ENCODE assay signal across 8 cellular contexts in genomic region chr7:119270045-119270464, GRCh38.
DNase-seq lines count a peak whose midpoint lies in the region; ATAC-seq and TF ChIP-seq lines count a peak whose summit lies in the region.

No MANE protein-coding gene starts in this region.

- no peak overlapping the region for H3K18ac ChIP-seq in mesenchymal stem cell (ENCODE audit: low read depth in 1 of 2, low read length in 2 of 2)

- H4K8ac ChIP-seq in mesenchymal stem cell (ENCODE audit: low read length) = no peak overlapping the region

- H3K9me2 ChIP-seq in Loucy (replicated peaks; ENCODE audit: low read depth, low read length) = no peaks in the 10 kb centered on the region

- peak; percentile 96 for ATAC-seq in HG02588 (IDR thresholded peaks at IDR 0.05; ENCODE audit: unreplicated experiment)

- no peaks in the 10 kb centered on the region for H3F3A ChIP-seq in Loucy (ENCODE audit: low read depth)

- no peaks in the 10 kb centered on the region for H3K79me2 ChIP-seq in Loucy (ENCODE audit: insufficient read depth, low read length)

- H3K14ac ChIP-seq in mesenchymal stem cell (ENCODE audit: low read length in 2 of 2) = no peak overlapping the region

- no peak overlapping the region for H2BK15ac ChIP-seq in mesenchymal stem cell (ENCODE audit: low read depth, poor library complexity, severe bottlenecking)

- H3K9me3 ChIP-seq in BE2C (no peaks in the 10 kb centered on the region), Loucy (ENCODE audit: insufficient read depth, low read depth, low read length) (no peaks in the 10 kb centered on the region), Peyer's patch (no peaks in the 10 kb centered on the region), mesenchymal stem cell (ENCODE audit: control insufficient read depth, low read length) (no peaks in the 10 kb centered on the region)

- no peak overlapping the region for H3K4me3 ChIP-seq in BE2C (ENCODE audit: low read depth, low read length)
- H3K4me3 ChIP-seq in Loucy (ENCODE audit: low read length, poor library complexity, severe bottlenecking) = no peak overlapping the region
- H3K4me3 ChIP-seq in Peyer's patch = no peak overlapping the region
- no peak overlapping the region for H3K4me3 ChIP-seq in coronary artery
- H3K4me3 ChIP-seq in mesenchymal stem cell (ENCODE audit: insufficient read depth in 1 of 2, low read depth in 1 of 2, low read length in 2 of 2) = no peak overlapping the region

- in situ Hi-C loops in GM13977 (cut with MboI; ENCODE audit: low pct_unique_long_range_greater_than_20kb, low sequenced_read_pairs, unreplicated experiment) = loop anchor here (25.0 kb wide), 1 partner anchor 1292 kb away; no protein-coding TSS in a partner anchor

- H2BK120ac ChIP-seq in mesenchymal stem cell (ENCODE audit: low read depth, low read length) = no peak overlapping the region

- H4K91ac ChIP-seq in mesenchymal stem cell (ENCODE audit: low read length) = no peak overlapping the region

- H3K4ac ChIP-seq in mesenchymal stem cell (ENCODE audit: low read depth in 1 of 2, low read length in 2 of 2) = no peak overlapping the region

- no peak overlapping the region for H3K4me2 ChIP-seq in Loucy (ENCODE audit: low read depth, low read length, poor library complexity, severe bottlenecking)
- no peak overlapping the region for H3K4me2 ChIP-seq in mesenchymal stem cell (ENCODE audit: low read length, poor library complexity, severe bottlenecking)

- 18% methylated on average over 7 of the region's 7 CpGs for WGBS in mesenchymal stem cell

- no peaks in the 10 kb centered on the region for H3K79me1 ChIP-seq in mesenchymal stem cell (replicated peaks; ENCODE audit: low read length, poor library complexity, severe bottlenecking)

- H2AK5ac ChIP-seq in mesenchymal stem cell (ENCODE audit: low read length, severe bottlenecking) = no peak overlapping the region

- H3K4me1 ChIP-seq in BE2C = no peaks in the 10 kb centered on the region
- H3K4me1 ChIP-seq in Loucy (ENCODE audit: insufficient read depth, low read length, poor library complexity, severe bottlenecking) = no peaks in the 10 kb centered on the region
- no peaks in the 10 kb centered on the region for H3K4me1 ChIP-seq in Peyer's patch
- H3K4me1 ChIP-seq in mesenchymal stem cell (ENCODE audit: control insufficient read depth, insufficient read depth, low read depth, low read length) = no peaks in the 10 kb centered on the region

- H3K27me3 ChIP-seq in BE2C = no peaks in the 10 kb centered on the region
- H3K27me3 ChIP-seq in Loucy (ENCODE audit: insufficient read depth, low read length, poor library complexity, severe bottlenecking) = no peaks in the 10 kb centered on the region
- no peaks in the 10 kb centered on the region for H3K27me3 ChIP-seq in Peyer's patch
- H3K27me3 ChIP-seq in mesenchymal stem cell (ENCODE audit: control insufficient read depth in 1 of 2, insufficient read depth in 1 of 2, low read length in 2 of 2) = no peaks in the 10 kb centered on the region

- no peak for TF ChIP-seq POLR2A in Peyer's patch (IDR thresholded peaks at IDR 0.05)

- H2BK12ac ChIP-seq in mesenchymal stem cell (ENCODE audit: low read length in 2 of 2) = no peak overlapping the region

- H3K9ac ChIP-seq in Loucy (ENCODE audit: low read depth, low read length, poor library complexity, severe bottlenecking) = no peak overlapping the region
- no peak overlapping the region for H3K9ac ChIP-seq in mesenchymal stem cell (ENCODE audit: low read length)

- no peak overlapping the region for H2BK5ac ChIP-seq in mesenchymal stem cell (ENCODE audit: low read depth, low read length, poor library complexity, severe bottlenecking)

- no peak overlapping the region for H3K23ac ChIP-seq in mesenchymal stem cell (ENCODE audit: low read length in 2 of 2)

- DNase-seq in BE2C (peak; percentile 47), GM13977 (ENCODE audit: low spot score) (peak; percentile 6), Peyer's patch (peak in 2 of 3 donors; percentile 23 to 53), coronary artery (ENCODE audit: low spot score) (no peak), mesenchymal stem cell (peak; percentile 73)
- no peak for DNase-seq in activated T-cell treated with anti-CD3 and anti-CD28 coated beads, Interleukin-2, amount 50 U/mL, for 1 hour

- no peak overlapping the region for H3K27ac ChIP-seq in Peyer's patch
- H3K27ac ChIP-seq in coronary artery = no peak overlapping the region
- no peak overlapping the region for H3K27ac ChIP-seq in mesenchymal stem cell (ENCODE audit: low read length, poor library complexity, severe bottlenecking)

- TF ChIP-seq CTCF in BE2C (IDR thresholded peaks at IDR 0.05; ENCODE audit: low read depth, low read length) (peak; percentile 90), GM13977 (IDR thresholded peaks at IDR 0.05; ENCODE audit: extremely low read depth, insufficient read depth, missing control alignments) (peak; percentile 91), Loucy (conservative IDR thresholded peaks at IDR 0.05; ENCODE audit: low read length) (peak; percentile 94), Peyer's patch (IDR thresholded peaks at IDR 0.05) (peak in 4 of 6 experiments; percentile 36 to 51 (median 46)), coronary artery (IDR thresholded peaks at IDR 0.05) (peak; percentile 64)

- H2AFZ ChIP-seq in Loucy (ENCODE audit: low read length) = peak overlapping the region; percentile 79
- no peak overlapping the region for H2AFZ ChIP-seq in mesenchymal stem cell (ENCODE audit: low read depth, low read length)

- H3K36me3 ChIP-seq in BE2C = no peaks in the 10 kb centered on the region
- no peaks in the 10 kb centered on the region for H3K36me3 ChIP-seq in Loucy (ENCODE audit: insufficient read depth, low read length)
- H3K36me3 ChIP-seq in Peyer's patch = no peaks in the 10 kb centered on the region
- no peaks in the 10 kb centered on the region for H3K36me3 ChIP-seq in mesenchymal stem cell (ENCODE audit: control insufficient read depth in 1 of 2, insufficient read depth in 2 of 2, low read depth in 1 of 2, low read length in 2 of 2)

- H4K20me1 ChIP-seq in Loucy (ENCODE audit: insufficient read depth, low read length, poor library complexity, severe bottlenecking) = no peaks in the 10 kb centered on the region

Comparison
In these comparisons a context has a peak if more than half of its experiments do, and no peak if none do; other contexts are left out.
1. DNase-seq: peak in BE2C (single experiment), GM13977 (single experiment), Peyer's patch (2 of 3) and mesenchymal stem cell (single experiment); none in coronary artery (single experiment) and activated T-cell treated with anti-CD3 and anti-CD28 coated beads, Interleukin-2, amount 50 U/mL, for 1 hour (single experiment).
2. Peak in every context shown above with its lines, with median percentiles within 50 percentile points of each other: CTCF ChIP-seq.